Comparison of ENCODE assay signal across 1 cellular context in genomic region chr1:21368514-21369289, GRCh38.
TF ChIP-seq lines count a peak whose summit lies in the region.

No MANE protein-coding gene starts in this region.

TF ChIP-seq in K562, 482 proteins besides CTCF, POLR2A, EP300 and RAD21 (continued from another document):
- TF ChIP-seq ZNF280B (CRISPR knock-in tag; IDR thresholded peaks at IDR 0.05) (no peak), POLR3G (IDR thresholded peaks at IDR 0.05; ENCODE audit: extremely low read depth, insufficient read length, insufficient replicate concordance) (no peak), ZNF146 (CRISPR knock-in tag; IDR thresholded peaks at IDR 0.05; ENCODE audit: unreplicated experiment) (no peak), TARDBP (IDR thresholded peaks at IDR 0.05) (no peak), ATF3 (IDR thresholded peaks at IDR 0.05) (no peak), ATF3 (CRISPR knock-in tag; conservative IDR thresholded peaks at IDR 0.05) (0 out of 2 replicates have a peak, but pooled peaks have one; percentile 25), CXXC5 (CRISPR knock-in tag; IDR thresholded peaks at IDR 0.05) (peak; percentile 5), ZBED1 (IDR thresholded peaks at IDR 0.05) (no peak), CBFA2T3 (IDR thresholded peaks at IDR 0.05) (no peak), NR1H2 (CRISPR knock-in tag; IDR thresholded peaks at IDR 0.05) (peak; percentile 83; the same call in 1 of the 2 replicates), RUNX1 (IDR thresholded peaks at IDR 0.05; ENCODE audit: low read depth) (no peak), CTBP1 (IDR thresholded peaks at IDR 0.05; ENCODE audit: borderline replicate concordance) (peak; percentile 71; the same call in 1 of the 2 replicates), NBN (IDR thresholded peaks at IDR 0.05; ENCODE audit: low read depth) (peak; percentile 47; the same call in 1 of the 2 replicates), CCAR2 (IDR thresholded peaks at IDR 0.05; ENCODE audit: low read depth, low read length) (no peak), PTBP1 (IDR thresholded peaks at IDR 0.05; ENCODE audit: low read depth, low read length) (no peak), BMI1 (IDR thresholded peaks at IDR 0.05; ENCODE audit: low read length) (no peak), ETV5 (CRISPR knock-in tag; IDR thresholded peaks at IDR 0.05; ENCODE audit: low read depth) (peak; percentile 55; the same call in 1 of the 2 replicates), CBX3 (IDR thresholded peaks at IDR 0.05; ENCODE audit: borderline replicate concordance in 1 of 2, low read length in 2 of 2) (no peak), ARID2 (IDR thresholded peaks at IDR 0.05) (peak; percentile 100), ERF (CRISPR knock-in tag; IDR thresholded peaks at IDR 0.05) (0 out of 2 replicates have a peak, but pooled peaks have one; percentile 69), ZNF449 (CRISPR knock-in tag; IDR thresholded peaks at IDR 0.05) (no peak), STAG1 (CRISPR knock-in tag; IDR thresholded peaks at IDR 0.05; ENCODE audit: borderline replicate concordance) (peak; percentile 100), LCOR (CRISPR knock-in tag; IDR thresholded peaks at IDR 0.05) (peak; percentile 59; the same call in 1 of the 2 replicates), SMC3 (conservative IDR thresholded peaks at IDR 0.05; ENCODE audit: insufficient read depth, low read depth, low read length) (peak; percentile 100), ZNF609 (CRISPR knock-in tag; IDR thresholded peaks at IDR 0.05; ENCODE audit: borderline replicate concordance) (0 out of 2 replicates have a peak, but pooled peaks have one; percentile 3), L3MBTL2 (IDR thresholded peaks at IDR 0.05) (no peak), ZNF436 (CRISPR knock-in tag; IDR thresholded peaks at IDR 0.05) (no peak), ESRRA (IDR thresholded peaks at IDR 0.05; ENCODE audit: borderline replicate concordance, low read depth) (peak; percentile 40; the same call in 1 of the 2 replicates), POLR2B (IDR thresholded peaks at IDR 0.05; ENCODE audit: low read depth, partially characterized antibody) (no peak), SIX5 (IDR thresholded peaks at IDR 0.05; ENCODE audit: borderline replicate concordance in 1 of 2, insufficient read depth in 1 of 2, low read depth in 1 of 2, low read length in 2 of 2) (no peak), XRCC5 (IDR thresholded peaks at IDR 0.05; ENCODE audit: low read depth, low read length) (peak; percentile 61; the same call in 1 of the 2 replicates), TEAD1 (CRISPR knock-in tag; IDR thresholded peaks at IDR 0.05) (peak; percentile 85 to 92; a peak in 3 of 4 replicates), MYNN (IDR thresholded peaks at IDR 0.05) (peak; percentile 39; the same call in 1 of the 2 replicates), MYNN (CRISPR knock-in tag; IDR thresholded peaks at IDR 0.05) (no peak), CBFB (CRISPR knock-in tag; IDR thresholded peaks at IDR 0.05) (no peak), TBP (optimal IDR thresholded peaks at IDR 0.05; ENCODE audit: low read depth, low read length) (no peak), TOE1 (IDR thresholded peaks at IDR 0.05; ENCODE audit: borderline replicate concordance) (0 out of 2 replicates have a peak, but pooled peaks have one; percentile 26), TOE1 (CRISPR knock-in tag; IDR thresholded peaks at IDR 0.05; ENCODE audit: borderline replicate concordance, low read depth) (no peak), SP1 (CRISPR knock-in tag; IDR thresholded peaks at IDR 0.05) (0 out of 2 replicates have a peak, but pooled peaks have one; percentile 49), ZNF79 (CRISPR knock-in tag; IDR thresholded peaks at IDR 0.05; ENCODE audit: low read depth) (no peak), RCOR1 (IDR thresholded peaks at IDR 0.05; ENCODE audit: borderline replicate concordance in 1 of 2, low read depth in 2 of 2, low read length in 2 of 2) (0 out of 4 replicates have a peak, but pooled peaks of 1 of the 2 experiments have one; percentile 22), HMGN3 (IDR thresholded peaks at IDR 0.05; ENCODE audit: borderline replicate concordance, extremely low read depth, insufficient read length, low read depth, low read length) (no peak), ETV1 (tag; conservative IDR thresholded peaks at IDR 0.05; ENCODE audit: low read depth) (peak; percentile 40; the same call in 1 of the 2 replicates), BACH1 (tag; IDR thresholded peaks at IDR 0.05) (no peak), DNMT1 (IDR thresholded peaks at IDR 0.05) (no peak), MLLT1 (IDR thresholded peaks at IDR 0.05) (peak; percentile 62 to 70; a peak in 3 of 4 replicates), FOSL1 (tag; conservative IDR thresholded peaks at IDR 0.05) (no peak), KLF13 (tag; IDR thresholded peaks at IDR 0.05; ENCODE audit: borderline replicate concordance, low read depth) (0 out of 2 replicates have a peak, but pooled peaks have one; percentile 37)
- TF ChIP-seq, protein P1, sequence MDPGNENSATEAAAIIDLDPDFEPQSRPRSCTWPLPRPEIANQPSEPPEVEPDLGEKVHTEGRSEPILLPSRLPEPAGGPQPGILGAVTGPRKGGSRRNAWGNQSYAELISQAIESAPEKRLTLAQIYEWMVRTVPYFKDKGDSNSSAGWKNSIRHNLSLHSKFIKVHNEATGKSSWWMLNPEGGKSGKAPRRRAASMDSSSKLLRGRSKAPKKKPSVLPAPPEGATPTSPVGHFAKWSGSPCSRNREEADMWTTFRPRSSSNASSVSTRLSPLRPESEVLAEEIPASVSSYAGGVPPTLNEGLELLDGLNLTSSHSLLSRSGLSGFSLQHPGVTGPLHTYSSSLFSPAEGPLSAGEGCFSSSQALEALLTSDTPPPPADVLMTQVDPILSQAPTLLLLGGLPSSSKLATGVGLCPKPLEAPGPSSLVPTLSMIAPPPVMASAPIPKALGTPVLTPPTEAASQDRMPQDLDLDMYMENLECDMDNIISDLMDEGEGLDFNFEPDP (CRISPR knock-in tag; IDR thresholded peaks at IDR 0.05), result no peak
- TF ChIP-seq, protein P2, sequence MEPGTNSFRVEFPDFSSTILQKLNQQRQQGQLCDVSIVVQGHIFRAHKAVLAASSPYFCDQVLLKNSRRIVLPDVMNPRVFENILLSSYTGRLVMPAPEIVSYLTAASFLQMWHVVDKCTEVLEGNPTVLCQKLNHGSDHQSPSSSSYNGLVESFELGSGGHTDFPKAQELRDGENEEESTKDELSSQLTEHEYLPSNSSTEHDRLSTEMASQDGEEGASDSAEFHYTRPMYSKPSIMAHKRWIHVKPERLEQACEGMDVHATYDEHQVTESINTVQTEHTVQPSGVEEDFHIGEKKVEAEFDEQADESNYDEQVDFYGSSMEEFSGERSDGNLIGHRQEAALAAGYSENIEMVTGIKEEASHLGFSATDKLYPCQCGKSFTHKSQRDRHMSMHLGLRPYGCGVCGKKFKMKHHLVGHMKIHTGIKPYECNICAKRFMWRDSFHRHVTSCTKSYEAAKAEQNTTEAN (CRISPR knock-in tag; IDR thresholded peaks at IDR 0.05), result no peak
- TF ChIP-seq, protein P3, sequence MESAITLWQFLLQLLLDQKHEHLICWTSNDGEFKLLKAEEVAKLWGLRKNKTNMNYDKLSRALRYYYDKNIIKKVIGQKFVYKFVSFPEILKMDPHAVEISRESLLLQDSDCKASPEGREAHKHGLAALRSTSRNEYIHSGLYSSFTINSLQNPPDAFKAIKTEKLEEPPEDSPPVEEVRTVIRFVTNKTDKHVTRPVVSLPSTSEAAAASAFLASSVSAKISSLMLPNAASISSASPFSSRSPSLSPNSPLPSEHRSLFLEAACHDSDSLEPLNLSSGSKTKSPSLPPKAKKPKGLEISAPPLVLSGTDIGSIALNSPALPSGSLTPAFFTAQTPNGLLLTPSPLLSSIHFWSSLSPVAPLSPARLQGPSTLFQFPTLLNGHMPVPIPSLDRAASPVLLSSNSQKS (CRISPR knock-in tag; IDR thresholded peaks at IDR 0.05), result 0 out of 2 replicates have a peak, but pooled peaks have one; percentile 57
